In genomic region chr12:9036227-9036626, GRCh38 we compare ENCODE assay signal across 27 cellular contexts.
"Had no signal": no experiment of that assay in that cellular context is flagged by ENCODE, and none has a peak within 500 bp of the region (broad histone marks: within the 10 kb centered on the region; RNA-seq: fewer than 3 reads in every experiment).

No MANE protein-coding gene starts in this region.

- H3K27me3 ChIP-seq: neural progenitor cell, neutrophil, right atrium auricular region, stomach, testis, thyroid gland, transverse colon, upper lobe of left lung, vagina had no signal

- H3K9me3 Mint-ChIP-seq: neural progenitor cell; stimulated activated naive B cell treated with anti-CD40 and anti-IgM and Interleukin-4, amounts not matched to agents 10 μg/mL and 1 μg/mL and 100 μg/mL, for 72 hours had no signal

- H3K4me3 ChIP-seq: lower lobe of right lung, neural progenitor cell, right atrium auricular region, skin epidermis, stomach, testis, thyroid gland, transverse colon, upper lobe of left lung, vagina had no signal

- ATAC-seq: left cardiac atrium; left lobe of liver; lower lobe of right lung; sciatic nerve; stimulated activated naive B cell treated with anti-CD40 and anti-IgM and Interleukin-4, amounts not matched to agents 10 μg/mL and 1 μg/mL and 100 μg/mL, for 72 hours; stimulated activated naive CD8-positive, alpha-beta T cell treated with anti-CD3 and anti-CD28 coated beads, Interleukin-15, Interleukin-2, amounts not matched to agents 100 U/mL and 50 U/mL, for 24 hours had no signal

- H3K4me3 Mint-ChIP-seq: nephron progenitor cell; neural progenitor cell; stimulated activated naive B cell treated with anti-CD40 and anti-IgM and Interleukin-4, amounts not matched to agents 10 μg/mL and 1 μg/mL and 100 μg/mL, for 72 hours had no signal

- H3K27me3 Mint-ChIP-seq: stimulated activated naive B cell treated with anti-CD40 and anti-IgM and Interleukin-4, amounts not matched to agents 10 μg/mL and 1 μg/mL and 100 μg/mL, for 72 hours had no signal

- H3K4me1 Mint-ChIP-seq: nephron progenitor cell had no signal

- H3K27ac Mint-ChIP-seq: nephron progenitor cell; neural progenitor cell; progenitor cell of endocrine pancreas; stimulated activated naive B cell treated with anti-CD40 and anti-IgM and Interleukin-4, amounts not matched to agents 10 μg/mL and 1 μg/mL and 100 μg/mL, for 72 hours had no signal

- H3K36me3 Mint-ChIP-seq: neural progenitor cell; stimulated activated naive B cell treated with anti-CD40 and anti-IgM and Interleukin-4, amounts not matched to agents 10 μg/mL and 1 μg/mL and 100 μg/mL, for 72 hours had no signal

- H3K36me3 ChIP-seq: lower lobe of right lung, neural progenitor cell, neutrophil, right atrium auricular region, stomach, thyroid gland, transverse colon, upper lobe of left lung, vagina had no signal

- H3K4me1 ChIP-seq: lower lobe of right lung, right atrium auricular region, stomach, testis, thyroid gland, transverse colon, upper lobe of left lung, vagina had no signal

- H3K27ac ChIP-seq: lower lobe of right lung, neural progenitor cell, neutrophil, right atrium auricular region, skin epidermis, stomach, testis, thyroid gland, transverse colon, upper lobe of left lung, vagina had no signal

- H3K9me3 ChIP-seq: lower lobe of right lung, neutrophil, right atrium auricular region, stomach, testis, thyroid gland, transverse colon, upper lobe of left lung, vagina had no signal

- DNase-seq: hypothalamus; kidney glomerular epithelial cell; left cardiac atrium; lower lobe of right lung; mammary epithelial cell; mesenchymal stem cell; nephron progenitor cell; occipital lobe; stimulated activated CD4-positive, alpha-beta T cell treated with anti-CD3 and anti-CD28 coated beads, Interleukin-12 subunit alpha, Interleukin-12 subunit beta, amount 100 ng/mL, for 4 hours; stimulated activated CD4-positive, alpha-beta T cell treated with anti-CD3 and anti-CD28 coated beads, Interleukin-15, amount 100 ng/mL, for 24 hours; stimulated activated CD4-positive, alpha-beta T cell treated with anti-CD3 and anti-CD28 coated beads, Interleukin-2, amount 100 ng/mL, for 24 hours; stimulated activated CD4-positive, alpha-beta T cell treated with anti-CD3 and anti-CD28 coated beads, Interleukin-4, amount 100 ng/mL, for 1 hour; stimulated activated naive B cell treated with anti-CD40 and anti-IgM and Interleukin-4, amounts not matched to agents 10 μg/mL and 1 μg/mL and 100 μg/mL, for 72 hours; stimulated activated naive CD8-positive, alpha-beta T cell treated with anti-CD3 and anti-CD28 coated beads, Interleukin-15, Interleukin-2, amounts not matched to agents 100 U/mL and 50 U/mL, for 24 hours; stomach; testis; thyroid gland; transverse colon; upper lobe of left lung had no signal
